ENCODE assay signal across 1 cellular context in genomic region chr12:70264067-70264867, GRCh38.
TF ChIP-seq lines count a peak whose summit lies in the region.

No MANE protein-coding gene starts in this region.

TF ChIP-seq in HepG2, 621 proteins besides CTCF, POLR2A, EP300 and RAD21 (continued from another document):
- TF ChIP-seq ZBTB40 (IDR thresholded peaks at IDR 0.05) = no peak
- no peak for TF ChIP-seq ZBTB40 (CRISPR knock-in tag; IDR thresholded peaks at IDR 0.05)
- no peak for TF ChIP-seq ETV5 (CRISPR knock-in tag; IDR thresholded peaks at IDR 0.05; ENCODE audit: borderline replicate concordance)
- TF ChIP-seq ZNF367 (CRISPR knock-in tag; IDR thresholded peaks at IDR 0.05; ENCODE audit: borderline replicate concordance) = no peak
- TF ChIP-seq, protein P1, sequence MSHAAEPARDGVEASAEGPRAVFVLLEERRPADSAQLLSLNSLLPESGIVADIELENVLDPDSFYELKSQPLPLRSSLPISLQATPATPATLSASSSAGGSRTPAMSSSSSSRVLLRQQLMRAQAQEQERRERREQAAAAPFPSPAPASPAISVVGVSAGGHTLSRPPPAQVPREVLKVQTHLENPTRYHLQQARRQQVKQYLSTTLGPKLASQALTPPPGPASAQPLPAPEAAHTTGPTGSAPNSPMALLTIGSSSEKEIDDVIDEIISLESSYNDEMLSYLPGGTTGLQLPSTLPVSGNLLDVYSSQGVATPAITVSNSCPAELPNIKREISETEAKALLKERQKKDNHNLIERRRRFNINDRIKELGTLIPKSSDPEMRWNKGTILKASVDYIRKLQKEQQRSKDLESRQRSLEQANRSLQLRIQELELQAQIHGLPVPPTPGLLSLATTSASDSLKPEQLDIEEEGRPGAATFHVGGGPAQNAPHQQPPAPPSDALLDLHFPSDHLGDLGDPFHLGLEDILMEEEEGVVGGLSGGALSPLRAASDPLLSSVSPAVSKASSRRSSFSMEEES (CRISPR knock-in tag; IDR thresholded peaks at IDR 0.05) = no peak
- no peak for TF ChIP-seq SP1 (IDR thresholded peaks at IDR 0.05)
- TF ChIP-seq SP1 (CRISPR knock-in tag; IDR thresholded peaks at IDR 0.05) = no peak
- no peak for TF ChIP-seq ZNF891 (CRISPR knock-in tag; IDR thresholded peaks at IDR 0.05)
- TF ChIP-seq ZNF333 (CRISPR knock-in tag; IDR thresholded peaks at IDR 0.05; ENCODE audit: borderline replicate concordance) = no peak
- no peak for TF ChIP-seq TFDP2 (CRISPR knock-in tag; IDR thresholded peaks at IDR 0.05)
- no peak for TF ChIP-seq ZNF780A (CRISPR knock-in tag; IDR thresholded peaks at IDR 0.05)
- TF ChIP-seq PRMT3 (CRISPR knock-in tag; IDR thresholded peaks at IDR 0.05; ENCODE audit: borderline replicate concordance, low read depth) = no peak
- no peak for TF ChIP-seq TOPORS (CRISPR knock-in tag; IDR thresholded peaks at IDR 0.05)
- TF ChIP-seq, protein P2, sequence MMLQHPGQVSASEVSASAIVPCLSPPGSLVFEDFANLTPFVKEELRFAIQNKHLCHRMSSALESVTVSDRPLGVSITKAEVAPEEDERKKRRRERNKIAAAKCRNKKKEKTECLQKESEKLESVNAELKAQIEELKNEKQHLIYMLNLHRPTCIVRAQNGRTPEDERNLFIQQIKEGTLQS (CRISPR knock-in tag; IDR thresholded peaks at IDR 0.05) = no peak
- no peak for TF ChIP-seq NFIC (IDR thresholded peaks at IDR 0.05; ENCODE audit: low read length)
- no peak for TF ChIP-seq ZNF607 (CRISPR knock-in tag; IDR thresholded peaks at IDR 0.05; ENCODE audit: borderline replicate concordance)
- TF ChIP-seq SMARCE1 (IDR thresholded peaks at IDR 0.05; ENCODE audit: borderline replicate concordance) = no peak
- TF ChIP-seq PHB2 (IDR thresholded peaks at IDR 0.05; ENCODE audit: partially characterized antibody) = no peak
- TF ChIP-seq KDM4B (CRISPR knock-in tag; IDR thresholded peaks at IDR 0.05) = no peak
TF ChIP-seq in HepG2: peak in this region for 0.
